ENCODE assay signal across 16 cellular contexts in the genomic region with DNA sequence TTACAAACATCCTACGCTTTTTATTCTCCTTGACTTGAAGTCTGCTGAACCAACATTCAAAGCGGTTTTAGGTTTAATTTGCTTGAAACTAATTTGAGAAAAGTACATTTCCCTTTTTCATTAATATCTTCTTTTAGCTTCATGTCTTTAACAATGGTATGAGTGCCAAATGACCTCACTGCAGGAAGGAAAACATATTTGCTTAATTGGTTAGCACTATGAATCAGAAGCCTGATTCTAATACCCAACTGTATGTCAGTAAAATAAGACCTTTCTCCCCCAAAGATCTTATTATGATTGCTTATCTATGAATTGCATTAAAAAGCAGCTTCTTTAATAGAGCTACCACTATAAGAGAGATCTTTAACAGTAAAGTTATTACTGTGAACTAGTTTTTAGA. TPM values are rescaled to one million over a fixed set of nuclear protein-coding genes. Genes with fewer than 3 reads are reported as not detected.
DNase-seq lines count a peak whose midpoint lies in the region; ATAC-seq and TF ChIP-seq lines count a peak whose summit lies in the region.
"Had no signal": no experiment of that assay in that cellular context is flagged by ENCODE, and none has a peak within 500 bp of the region (broad histone marks: within the 10 kb centered on the region; RNA-seq: fewer than 3 reads in every experiment).

No MANE protein-coding gene starts in this region.

- H3K4me2 ChIP-seq in skeletal muscle satellite cell (ENCODE audit: low read length) = peak overlapping the region; percentile 82

- TF ChIP-seq CTCF in HFF-Myc (IDR thresholded peaks at IDR 0.05; ENCODE audit: low read depth, low read length, missing control alignments) = no peak

- H3K9ac ChIP-seq in adipocyte (ENCODE audit: low read length) = peak overlapping the region; percentile 97
- peak overlapping the region; percentile 98 for H3K9ac ChIP-seq in skeletal muscle satellite cell (ENCODE audit: low read depth, low read length)

- no peak for DNase-seq in HFF-Myc (ENCODE audit: extremely low read depth, low read depth)
- peak; percentile 37 for DNase-seq in adipocyte (ENCODE audit: low read depth)
- DNase-seq in fibroblast of peridontal ligament (ENCODE audit: extremely low read depth) = peak; percentile 65
- DNase-seq in islet precursor cell = no peak
- DNase-seq: activated CD4-positive, alpha-beta T cell treated with anti-CD3 and anti-CD28 coated beads, Interleukin-2, amount 10 ng/mL, durations not matched to agents 7 days and 5 days; activated T-cell treated with anti-CD3 and anti-CD28 coated beads, Interleukin-2, amount 50 U/mL, for 48 hours; CD4-positive, alpha-beta T cell; dorsolateral prefrontal cortex; MV-4-11; NCI-H82 had no signal

- H3K27me3 ChIP-seq in adipocyte (replicated peaks; ENCODE audit: control insufficient read depth, insufficient read depth, low read length) (no peaks in the 10 kb centered on the region), skeletal muscle satellite cell (ENCODE audit: control insufficient read depth, insufficient read depth, low read length) (no peaks in the 10 kb centered on the region)

- H3K9me3 ChIP-seq in adipocyte (ENCODE audit: control insufficient read depth, low read length) (no peaks in the 10 kb centered on the region), skeletal muscle satellite cell (replicated peaks; ENCODE audit: low read length) (no peaks in the 10 kb centered on the region)

- peaks cover 100% of the 10 kb centered on the region for H3K36me3 ChIP-seq in adipocyte (ENCODE audit: control insufficient read depth, insufficient read depth, low read length, severe bottlenecking)
- H3K36me3 ChIP-seq in skeletal muscle satellite cell (ENCODE audit: insufficient read depth, low read length) = peaks cover 94% of the 10 kb centered on the region

- H3K4me3 ChIP-seq in HFF-Myc (replicated peaks; ENCODE audit: low read depth, low read length) (peak overlapping the region; percentile 67), adipocyte (ENCODE audit: low read length) (peak overlapping the region; percentile 88), skeletal muscle satellite cell (ENCODE audit: low read length) (peak overlapping the region; percentile 25)
- H3K4me3 ChIP-seq: dorsolateral prefrontal cortex had no signal

- H3K4me1 ChIP-seq in adipocyte (ENCODE audit: control insufficient read depth, insufficient read depth, low read length) = peaks cover 49% of the 10 kb centered on the region
- H3K4me1 ChIP-seq in skeletal muscle satellite cell (ENCODE audit: control insufficient read depth, insufficient read depth, low read length) = peaks cover 49% of the 10 kb centered on the region

- ATAC-seq in GM21381 (IDR thresholded peaks at IDR 0.05; ENCODE audit: unreplicated experiment) (no peak), HG03432 (IDR thresholded peaks at IDR 0.05; ENCODE audit: unreplicated experiment) (no peak), GM19395 (IDR thresholded peaks at IDR 0.05; ENCODE audit: unreplicated experiment) (no peak)
- ATAC-seq: Right ventricle myocardium inferior had no signal

RNA-seq across cellular contexts. Expression of gene COL1A2, which starts 5.9 kb away (rescaled TPM):
- total RNA-seq in skeletal muscle satellite cell (2012; rRNA removed) = 1,338 and 2,345 TPM in 2 replicates
- total RNA-seq: HT-29 had no signal

Comparison
In these comparisons a context has a peak if more than half of its experiments do, and no peak if none do; other contexts are left out.
1. DNase-seq: peak in adipocyte (single experiment) and fibroblast of peridontal ligament (single experiment); none in HFF-Myc (single experiment) and islet precursor cell (single experiment).
2. H3K4me3 ChIP-seq: peak in every context shown above with its lines; median percentile 88 in adipocyte; 67 in HFF-Myc; 25 in skeletal muscle satellite cell.